In genomic region chr9:72464819-72465218, GRCh38 we compare ENCODE assay signal across 11 cellular contexts. TPM values are rescaled to one million over a fixed set of nuclear protein-coding genes. Genes with fewer than 3 reads are reported as not detected.
DNase-seq lines count a peak whose midpoint lies in the region; ATAC-seq and TF ChIP-seq lines count a peak whose summit lies in the region.
"Had no signal": no experiment of that assay in that cellular context is flagged by ENCODE, and none has a peak within 500 bp of the region (broad histone marks: within the 10 kb centered on the region; RNA-seq: fewer than 3 reads in every experiment).

No MANE protein-coding gene starts in this region.

- H4K20me1 ChIP-seq in neural progenitor cell (ENCODE audit: low read depth): no peaks in the 10 kb centered on the region

- DNase-seq in SKM-1 (lab: John Stamatoyannopoulos, UW; ENCODE audit: unreplicated experiment) (peak; percentile 40), naive B cell (no peak), NK-92 (lab: John Stamatoyannopoulos, UW; ENCODE audit: unreplicated experiment) (no peak), islet precursor cell (no peak), neural progenitor cell (ENCODE audit: low spot score) (no peak), mesothelial cell of epicardium (ENCODE audit: low spot score in 2 of 2, unreplicated experiment in 2 of 2) (no peak)

- H3K9ac ChIP-seq in neural progenitor cell: no peak overlapping the region

- H3F3A ChIP-seq in neural progenitor cell (ENCODE audit: low read depth): no peaks in the 10 kb centered on the region

- no peaks in the 10 kb centered on the region for H3K4me1 ChIP-seq in neural progenitor cell
- H3K4me1 ChIP-seq: prostate gland had no signal

- H2AFZ ChIP-seq in neural progenitor cell (replicated peaks): no peak overlapping the region

- no peaks in the 10 kb centered on the region for H3K36me3 ChIP-seq in neural progenitor cell
- H3K36me3 ChIP-seq: prostate gland had no signal

- H3K4me3 Mint-ChIP-seq in naive B cell (peak overlapping the region in 7 of 8 donors; percentile 2 to 75 (median 53)), neural progenitor cell (no peak overlapping the region), mesothelial cell of epicardium (no peak overlapping the region)

- peak; percentile 60 for ATAC-seq in GM18861 (IDR thresholded peaks at IDR 0.05; ENCODE audit: unreplicated experiment)
- ATAC-seq in HG02852 (IDR thresholded peaks at IDR 0.05; ENCODE audit: unreplicated experiment): peak; percentile 60
- peak; percentile 28 to 48 for ATAC-seq in naive B cell (ENCODE audit: low read depth in 2 of 2)
- ATAC-seq: K562 had no signal

- H3K27ac Mint-ChIP-seq in naive B cell (peak overlapping the region in 1 of 6 donors; percentile 55), neural progenitor cell (no peak overlapping the region), mesothelial cell of epicardium (no peak overlapping the region)
- H3K27ac Mint-ChIP-seq: T-cell had no signal

- no peaks in the 10 kb centered on the region for H3K9me3 ChIP-seq in neural progenitor cell (ENCODE audit: low read depth)
- H3K9me3 ChIP-seq: prostate gland had no signal

- TF ChIP-seq CTCF in neural progenitor cell (IDR thresholded peaks at IDR 0.05) (no peak), mesothelial cell of epicardium (IDR thresholded peaks at IDR 0.05; ENCODE audit: unreplicated experiment) (no peak)

- H3K4me1 Mint-ChIP-seq in naive B cell: peaks cover 4 to 12% (median 9%) of the 10 kb centered on the region in 3 donors
- H3K4me1 Mint-ChIP-seq in neural progenitor cell: peaks cover 53% of the 10 kb centered on the region
- peaks cover 36% of the 10 kb centered on the region for H3K4me1 Mint-ChIP-seq in mesothelial cell of epicardium

- H3K36me3 Mint-ChIP-seq in naive B cell: no peaks in the 10 kb centered on the region
- no peaks in the 10 kb centered on the region for H3K36me3 Mint-ChIP-seq in neural progenitor cell
- no peaks in the 10 kb centered on the region for H3K36me3 Mint-ChIP-seq in mesothelial cell of epicardium
- H3K36me3 Mint-ChIP-seq: T-cell had no signal

- H3K9me3 Mint-ChIP-seq in naive B cell: no peaks in the 10 kb centered on the region
- H3K9me3 Mint-ChIP-seq in neural progenitor cell: no peaks in the 10 kb centered on the region
- no peaks in the 10 kb centered on the region for H3K9me3 Mint-ChIP-seq in mesothelial cell of epicardium
- H3K9me3 Mint-ChIP-seq: T-cell had no signal

- H3K79me2 ChIP-seq in neural progenitor cell (ENCODE audit: low read depth): no peaks in the 10 kb centered on the region

- no peaks in the 10 kb centered on the region for H3K27me3 ChIP-seq in neural progenitor cell

- H3K4me3 ChIP-seq in neural progenitor cell: no peak overlapping the region
- H3K4me3 ChIP-seq: K562, prostate gland had no signal

- no peak overlapping the region for H3K27ac ChIP-seq in neural progenitor cell
- H3K27ac ChIP-seq: prostate gland had no signal

- peaks cover 0 to 4% (median 0%) of the 10 kb centered on the region in 3 donors for H3K27me3 Mint-ChIP-seq in naive B cell
- H3K27me3 Mint-ChIP-seq in neural progenitor cell (ENCODE audit: insufficient read depth, low read depth): peaks cover 3% of the 10 kb centered on the region
- H3K27me3 Mint-ChIP-seq in mesothelial cell of epicardium (ENCODE audit: low read depth): no peaks in the 10 kb centered on the region
- H3K27me3 Mint-ChIP-seq: T-cell had no signal

- no peak overlapping the region for H3K4me2 ChIP-seq in neural progenitor cell

RNA-seq across cellular contexts. Expression of gene TMC1, which starts 56.6 kb away (rescaled TPM):
- not detected for polyA plus RNA-seq in naive B cell (ENCODE audit: low read depth in 6 of 6)
- total RNA-seq in neural progenitor cell (ENCODE audit: low replicate concordance) (not detected in 2 replicates), mesothelial cell of epicardium (0.22 to 0.29 TPM in 2 of 3 replicates, not detected in the other)
- total RNA-seq: K562, T-cell had no signal

Comparison
In these comparisons a context has a peak if more than half of its experiments do, and no peak if none do; other contexts are left out.
1. H3K4me3 Mint-ChIP-seq: peak in naive B cell (7 of 8); none in neural progenitor cell (single experiment) and mesothelial cell of epicardium (single experiment).
2. Peak in every context shown above with its lines, with median percentiles within 50 percentile points of each other: ATAC-seq.